ENCODE assay signal across 8 cellular contexts in genomic region chr3:101851833-101852232, GRCh38. TPM values are rescaled to one million over a fixed set of nuclear protein-coding genes. Genes with fewer than 3 reads are reported as not detected.
DNase-seq lines count a peak whose midpoint lies in the region; ATAC-seq, FAIRE-seq and TF ChIP-seq lines count a peak whose summit lies in the region.

No MANE protein-coding gene starts in this region.

- peaks cover 56% of the 10 kb centered on the region for H3K4me1 Mint-ChIP-seq in T-helper 2 cell treated with Interferon-gamma antibody and Interleukin-4, amounts not matched to agents 5 μg/mL and 100 μg/mL, for 36 hours (ENCODE audit: low read depth)
- peaks cover 70% of the 10 kb centered on the region for H3K4me1 Mint-ChIP-seq in stimulated activated naive CD8-positive, alpha-beta T cell treated with anti-CD3 and anti-CD28 coated beads, Interleukin-15, amount 100 ng/mL, for 72 hours

- peaks cover 7% of the 10 kb centered on the region for H4K20me1 ChIP-seq in keratinocyte (ENCODE audit: control insufficient read depth, extremely low read depth, insufficient read depth, low read length)

- H3K4me2 ChIP-seq in keratinocyte (ENCODE audit: control insufficient read depth, extremely low read depth, insufficient read depth, low read depth, low read length): peak overlapping the region; percentile 86

- H3K36me3 ChIP-seq in keratinocyte (ENCODE audit: control insufficient read depth in 2 of 2, extremely low read depth in 1 of 2, insufficient read depth in 2 of 2, low read length in 2 of 2): peaks cover 29 to 36% of the 10 kb centered on the region in 2 experiments

- no peak for TF ChIP-seq CTCF in keratinocyte (optimal IDR thresholded peaks at IDR 0.05 in 1 of 3, IDR thresholded peaks at IDR 0.05 in 1 of 3, conservative IDR thresholded peaks at IDR 0.05 in 1 of 3; ENCODE audit: extremely low read depth in 1 of 3, insufficient read depth in 2 of 3, low read length in 3 of 3)

- H3K79me2 ChIP-seq in keratinocyte (ENCODE audit: control insufficient read depth, insufficient read depth, low read length): peaks cover 46% of the 10 kb centered on the region

- no peaks in the 10 kb centered on the region for H3K9me3 Mint-ChIP-seq in T-helper 2 cell treated with Interferon-gamma antibody and Interleukin-4, amounts not matched to agents 5 μg/mL and 100 μg/mL, for 36 hours
- no peaks in the 10 kb centered on the region for H3K9me3 Mint-ChIP-seq in activated naive CD4-positive, alpha-beta T cell treated with anti-CD3 and anti-CD28 coated beads, Interleukin-2, amount 50 U/mL, for 72 hours
- H3K9me3 Mint-ChIP-seq in stimulated activated naive CD8-positive, alpha-beta T cell treated with anti-CD3 and anti-CD28 coated beads, Interleukin-15, amount 100 ng/mL, for 72 hours: no peaks in the 10 kb centered on the region

- H3K9me1 ChIP-seq in keratinocyte (ENCODE audit: control insufficient read depth, extremely low read depth, insufficient read depth, low read length): peaks cover 3% of the 10 kb centered on the region

- H3K9ac ChIP-seq in keratinocyte (ENCODE audit: control insufficient read depth, extremely low read depth, insufficient read depth, low read length): peak overlapping the region; percentile 96

- no peak overlapping the region for H2AFZ ChIP-seq in keratinocyte (ENCODE audit: control insufficient read depth, low read length)

- H3K9me3 ChIP-seq in keratinocyte (ENCODE audit: control insufficient read depth, low read depth, low read length): no peaks in the 10 kb centered on the region

- peak overlapping the region; percentile 89 for H3K4me3 Mint-ChIP-seq in T-helper 2 cell treated with Interferon-gamma antibody and Interleukin-4, amounts not matched to agents 5 μg/mL and 100 μg/mL, for 36 hours
- peak overlapping the region; percentile 84 to 90 for H3K4me3 Mint-ChIP-seq in stimulated activated naive CD8-positive, alpha-beta T cell treated with anti-CD3 and anti-CD28 coated beads, Interleukin-15, amount 100 ng/mL, for 72 hours

- no peak for DNase-seq in T-helper 2 cell treated with Interferon-gamma antibody and Interleukin-4, amounts not matched to agents 5 μg/mL and 100 μg/mL, for 36 hours (ENCODE audit: low spot score)
- DNase-seq in T-helper 2 cell (no peak), keratinocyte (ENCODE audit: low read depth, low spot score) (no peak), amygdala (lab: John Stamatoyannopoulos, UW) (no peak), SIG-M5 (lab: John Stamatoyannopoulos, UW) (no peak)
- DNase-seq in activated naive CD4-positive, alpha-beta T cell treated with anti-CD3 and anti-CD28 coated beads, Interleukin-2, amount 50 U/mL, for 72 hours (ENCODE audit: low spot score in 2 of 2): no peak
- no peak for DNase-seq in stimulated activated naive CD8-positive, alpha-beta T cell treated with anti-CD3 and anti-CD28 coated beads, Interleukin-15, amount 100 ng/mL, for 72 hours

- FAIRE-seq in keratinocyte (lab: Jason Lieb, UNC): no peak

- ATAC-seq in activated naive CD4-positive, alpha-beta T cell treated with anti-CD3 and anti-CD28 coated beads, Interleukin-2, amount 50 U/mL, for 72 hours: no peak
- no peak for ATAC-seq in stimulated activated naive CD8-positive, alpha-beta T cell treated with anti-CD3 and anti-CD28 coated beads, Interleukin-15, amount 100 ng/mL, for 72 hours
- ATAC-seq in HG03280 (IDR thresholded peaks at IDR 0.05; ENCODE audit: unreplicated experiment): no peak

- H3K36me3 Mint-ChIP-seq in T-helper 2 cell treated with Interferon-gamma antibody and Interleukin-4, amounts not matched to agents 5 μg/mL and 100 μg/mL, for 36 hours (ENCODE audit: low read depth): peaks cover 66% of the 10 kb centered on the region
- peaks cover 60 to 62% of the 10 kb centered on the region in 2 donors for H3K36me3 Mint-ChIP-seq in activated naive CD4-positive, alpha-beta T cell treated with anti-CD3 and anti-CD28 coated beads, Interleukin-2, amount 50 U/mL, for 72 hours

- peak overlapping the region; percentile 97 for H3K27ac Mint-ChIP-seq in T-helper 2 cell treated with Interferon-gamma antibody and Interleukin-4, amounts not matched to agents 5 μg/mL and 100 μg/mL, for 36 hours
- peak overlapping the region; percentile 99 to 100 for H3K27ac Mint-ChIP-seq in activated naive CD4-positive, alpha-beta T cell treated with anti-CD3 and anti-CD28 coated beads, Interleukin-2, amount 50 U/mL, for 72 hours
- peak overlapping the region; percentile 97 to 99 for H3K27ac Mint-ChIP-seq in stimulated activated naive CD8-positive, alpha-beta T cell treated with anti-CD3 and anti-CD28 coated beads, Interleukin-15, amount 100 ng/mL, for 72 hours

- peak overlapping the region; percentile 94 for H3K27ac ChIP-seq in keratinocyte (ENCODE audit: control insufficient read depth, insufficient read depth, low read length)

- H3K27me3 ChIP-seq in keratinocyte (ENCODE audit: control insufficient read depth, extremely low read depth, insufficient read depth, low read length): no peaks in the 10 kb centered on the region

- no peaks in the 10 kb centered on the region for H3K27me3 Mint-ChIP-seq in T-helper 2 cell treated with Interferon-gamma antibody and Interleukin-4, amounts not matched to agents 5 μg/mL and 100 μg/mL, for 36 hours (ENCODE audit: low read depth)
- no peaks in the 10 kb centered on the region for H3K27me3 Mint-ChIP-seq in stimulated activated naive CD8-positive, alpha-beta T cell treated with anti-CD3 and anti-CD28 coated beads, Interleukin-15, amount 100 ng/mL, for 72 hours

- H3K4me3 ChIP-seq in keratinocyte (ENCODE audit: control insufficient read depth in 2 of 3, extremely low read depth in 1 of 3, insufficient read depth in 2 of 3, low read depth in 1 of 3, low read length in 3 of 3): peak overlapping the region; percentile 73 to 81 (median 78)

- dilution Hi-C loops in keratinocyte (cut with MboI; ENCODE audit: extremely low pct_ligation_motif_present, low sequenced_read_pairs): no loop called here

- peaks cover 23% of the 10 kb centered on the region for H3K4me1 ChIP-seq in keratinocyte (ENCODE audit: control insufficient read depth, extremely low read depth, insufficient read depth, low read length)

RNA-seq across cellular contexts. Expression of gene NFKBIZ, which starts 2.5 kb away (rescaled TPM):
- 10 to 100 TPM; 57.3 to 62.6 TPM for total RNA-seq in activated naive CD4-positive, alpha-beta T cell treated with anti-CD3 and anti-CD28 coated beads, Interleukin-2, amount 50 U/mL, for 72 hours
- polyA plus RNA-seq in keratinocyte: 24.6 to 133 TPM (median 88.9 TPM) in 3 replicates
- polyA plus RNA-seq in keratinocyte (2011; ENCODE audit: low read depth): 42.2 TPM
- polyA plus RNA-seq in keratinocyte (2011; cell fraction: cytosol; rRNA removed): 20.8 and 25.5 TPM in 2 replicates
- 190 and 207 TPM in 2 replicates for polyA plus RNA-seq in keratinocyte (2011; cell fraction: nucleus; rRNA removed)
- 9.0 and 40.2 TPM in 2 replicates for polyA plus RNA-seq in keratinocyte (2012; ENCODE audit: low replicate concordance)
- polyA minus RNA-seq in keratinocyte: 17.8 to 168 TPM (median 144 TPM) in 3 replicates
- polyA minus RNA-seq in keratinocyte (2011; cell fraction: cytosol; rRNA and poly(A)+ RNA removed): 35.3 TPM
- 161 and 247 TPM in 2 replicates for polyA minus RNA-seq in keratinocyte (2011; cell fraction: nucleus; rRNA and poly(A)+ RNA removed)
